Comparison of ENCODE assay signal across 8 cellular contexts in genomic region chr4:163587867-163588266, GRCh38.
A peak's percentile ranks its signal among the peaks of the same experiment; 100 is the strongest.
DNase-seq lines count a peak whose midpoint lies in the region; ATAC-seq and TF ChIP-seq lines count a peak whose summit lies in the region.
"Had no signal": no experiment of that assay in that cellular context is flagged by ENCODE, and none has a peak within 500 bp of the region (broad histone marks: within the 10 kb centered on the region; RNA-seq: fewer than 3 reads in every experiment).

No MANE protein-coding gene starts in this region.

- intact Hi-C loops in mucosa of descending colon (cut with DNase I, micrococcal nuclease), result no loop called here

- no peaks in the 10 kb centered on the region for H3K79me2 ChIP-seq in MM.1S (ENCODE audit: low read length)

- H4K20me1 ChIP-seq in MM.1S (ENCODE audit: insufficient read depth, low read length), result no peaks in the 10 kb centered on the region

- H2AFZ ChIP-seq in MM.1S (ENCODE audit: low read length), result no peak overlapping the region

- peak; percentile 38 for TF ChIP-seq CTCF in MM.1S (IDR thresholded peaks at IDR 0.05; ENCODE audit: low read length)
- no peak for TF ChIP-seq CTCF in mucosa of descending colon (IDR thresholded peaks at IDR 0.05)

- DNase-seq in HCEC 1CT, result peak; percentile 30
- peak; percentile 24 for DNase-seq in MM.1S
- no peak for DNase-seq in mucosa of descending colon
- no peak for DNase-seq in HPDE6-E6E7 (ENCODE audit: extremely low spot score)
- no peak for DNase-seq in NCI-H1694 treated with DMSO at 0.1 percent for 48 hours (lab: John Stamatoyannopoulos, UW)
- DNase-seq in T-helper 9 cell, result no peak
- DNase-seq: upper lobe of left lung had no signal

- H3K27ac ChIP-seq in MM.1S (ENCODE audit: low read length), result no peak overlapping the region
- H3K27ac ChIP-seq: upper lobe of left lung had no signal

- H3F3A ChIP-seq in MM.1S (ENCODE audit: insufficient read depth, low read length), result no peaks in the 10 kb centered on the region

- ATAC-seq in GM18858 (IDR thresholded peaks at IDR 0.05; ENCODE audit: unreplicated experiment) (peak; percentile 49), mucosa of descending colon (peak; percentile 36)

- no peak overlapping the region for H3K4me3 ChIP-seq in MM.1S (ENCODE audit: low read length)
- no peak overlapping the region for H3K4me3 ChIP-seq in mucosa of descending colon
- H3K4me3 ChIP-seq: upper lobe of left lung had no signal

- H3K9me2 ChIP-seq in MM.1S (replicated peaks; ENCODE audit: insufficient read depth, low read length), result no peaks in the 10 kb centered on the region

- H3K9ac ChIP-seq in MM.1S (ENCODE audit: low read length), result no peak overlapping the region

- H3K27me3 ChIP-seq in MM.1S (replicated peaks; ENCODE audit: insufficient read depth, low read length), result no peaks in the 10 kb centered on the region
- H3K27me3 ChIP-seq: upper lobe of left lung had no signal

- H3K36me3 ChIP-seq in MM.1S (replicated peaks; ENCODE audit: insufficient read depth, low read length) (no peaks in the 10 kb centered on the region), mucosa of descending colon (ENCODE audit: low read depth) (no peaks in the 10 kb centered on the region)
- H3K36me3 ChIP-seq: upper lobe of left lung had no signal

- no peaks in the 10 kb centered on the region for H3K4me1 ChIP-seq in MM.1S (ENCODE audit: low read length)
- H3K4me1 ChIP-seq in mucosa of descending colon (ENCODE audit: low read depth), result no peaks in the 10 kb centered on the region

- no peak overlapping the region for H3K4me2 ChIP-seq in MM.1S (ENCODE audit: low read depth, low read length)

- no peaks in the 10 kb centered on the region for H3K9me3 ChIP-seq in MM.1S (replicated peaks; ENCODE audit: insufficient read depth, low read length)
- H3K9me3 ChIP-seq in mucosa of descending colon, result no peaks in the 10 kb centered on the region
- H3K9me3 ChIP-seq: upper lobe of left lung had no signal

Comparison
In these comparisons a context has a peak if more than half of its experiments do, and no peak if none do; other contexts are left out.
1. DNase-seq: peak in HCEC 1CT (single experiment) and MM.1S (single experiment); none in mucosa of descending colon (0 of 3), HPDE6-E6E7 (single experiment), NCI-H1694 treated with DMSO at 0.1 percent for 48 hours (single experiment) and T-helper 9 cell (single experiment).